In genomic region chr1:9309991-9310390, GRCh38 we compare ENCODE assay signal across 24 cellular contexts.
"Had no signal": no experiment of that assay in that cellular context is flagged by ENCODE, and none has a peak within 500 bp of the region (broad histone marks: within the 10 kb centered on the region; RNA-seq: fewer than 3 reads in every experiment).

No MANE protein-coding gene starts in this region.

- H3K4me1 Mint-ChIP-seq: neural crest cell had no signal

- ATAC-seq: esophagus mucosa; gastrocnemius medialis; left lobe of liver; mucosa of descending colon; natural killer cell; psoas muscle; sciatic nerve; stimulated activated naive B cell treated with anti-CD40 and anti-IgM and Interleukin-4, amounts not matched to agents 10 μg/mL and 1 μg/mL and 100 μg/mL, for 72 hours had no signal

- H2AFZ ChIP-seq: parathyroid adenoma had no signal

- H3K36me3 ChIP-seq: gastrocnemius medialis, stomach, thoracic aorta had no signal

- H3K9me3 ChIP-seq: gastrocnemius medialis, mucosa of descending colon, psoas muscle, stomach, thoracic aorta had no signal

- H3K79me2 ChIP-seq: parathyroid adenoma had no signal

- H3K27me3 Mint-ChIP-seq: stimulated activated naive B cell treated with anti-CD40 and anti-IgM and Interleukin-4, amounts not matched to agents 10 μg/mL and 1 μg/mL and 100 μg/mL, for 72 hours; type B pancreatic cell had no signal

- H3K9me3 Mint-ChIP-seq: natural killer cell; neural crest cell; stimulated activated naive B cell treated with anti-CD40 and anti-IgM and Interleukin-4, amounts not matched to agents 10 μg/mL and 1 μg/mL and 100 μg/mL, for 72 hours; type B pancreatic cell had no signal

- DNase-seq: cortex of kidney; dorsolateral prefrontal cortex; effector CD8-positive, alpha-beta T cell; gastrocnemius medialis; islet precursor cell; mammary epithelial cell; mucosa of descending colon; natural killer cell; nucleus accumbens; retina; stimulated activated CD4-positive, alpha-beta T cell treated with anti-CD3 and anti-CD28 coated beads, Interleukin-2, amount 100 ng/mL, for 24 hours; stimulated activated CD4-positive, alpha-beta T cell treated with anti-CD3 and anti-CD28 coated beads, Interleukin-4, amount 100 ng/mL, for 4 hours; stimulated activated naive B cell treated with anti-CD40 and anti-IgM and Interleukin-4, amounts not matched to agents 10 μg/mL and 1 μg/mL and 100 μg/mL, for 72 hours; stomach; substantia nigra had no signal

- H3K4me3 Mint-ChIP-seq: natural killer cell; neural crest cell; stimulated activated naive B cell treated with anti-CD40 and anti-IgM and Interleukin-4, amounts not matched to agents 10 μg/mL and 1 μg/mL and 100 μg/mL, for 72 hours; type B pancreatic cell had no signal

- H3K9ac ChIP-seq: parathyroid adenoma had no signal

- H3K27me3 ChIP-seq: dorsolateral prefrontal cortex, gastrocnemius medialis, stomach had no signal

- H3K27ac ChIP-seq: gastrocnemius medialis, parathyroid adenoma, psoas muscle, skin epidermis, stomach had no signal

- H3K4me3 ChIP-seq: gastrocnemius medialis, mucosa of descending colon, psoas muscle, skin epidermis, stomach, thoracic aorta had no signal

- H3K27ac Mint-ChIP-seq: natural killer cell; stimulated activated naive B cell treated with anti-CD40 and anti-IgM and Interleukin-4, amounts not matched to agents 10 μg/mL and 1 μg/mL and 100 μg/mL, for 72 hours; type B pancreatic cell had no signal

- H3K36me3 Mint-ChIP-seq: natural killer cell, type B pancreatic cell had no signal
